8 cellular contexts compared by ENCODE assay signal in genomic region chr6:41732601-41733348, GRCh38. TPM values are rescaled to one million over a fixed set of nuclear protein-coding genes. Genes with fewer than 3 reads are reported as not detected.
DNase-seq lines count a peak whose midpoint lies in the region; ATAC-seq and TF ChIP-seq lines count a peak whose summit lies in the region.

No MANE protein-coding gene starts in this region.

- H3K4me3 ChIP-seq in tibial nerve = peak overlapping the region in 3 of 4 donors; percentile 82 to 88 (median 86)

- H3K4me1 ChIP-seq in tibial nerve = peaks cover 3 to 67% (median 39%) of the 10 kb centered on the region in 4 donors

- H3K36me3 Mint-ChIP-seq in WTC11 (no peaks in the 10 kb centered on the region), chondrocyte (ENCODE audit: low read depth) (no peaks in the 10 kb centered on the region), nephron progenitor cell (ENCODE audit: low read depth) (no peaks in the 10 kb centered on the region), mesothelial cell of epicardium (no peaks in the 10 kb centered on the region)

- no peak for TF ChIP-seq POLR2A in tibial nerve (IDR thresholded peaks at IDR 0.05)

- peaks cover 18% of the 10 kb centered on the region for H3K27me3 Mint-ChIP-seq in WTC11 (ENCODE audit: low read depth)
- H3K27me3 Mint-ChIP-seq in chondrocyte (ENCODE audit: low read depth) = no peaks in the 10 kb centered on the region
- peaks cover 24% of the 10 kb centered on the region for H3K27me3 Mint-ChIP-seq in nephron progenitor cell (ENCODE audit: low read depth, poor library complexity)
- H3K27me3 Mint-ChIP-seq in mesothelial cell of epicardium (ENCODE audit: low read depth) = peaks cover 25% of the 10 kb centered on the region

- H3K4me3 Mint-ChIP-seq in WTC11 (peak overlapping the region; percentile 86), chondrocyte (ENCODE audit: unreplicated experiment) (peak overlapping the region; percentile 84), nephron progenitor cell (peak overlapping the region; percentile 84), mesothelial cell of epicardium (no peak overlapping the region)

- TF ChIP-seq EP300 in tibial nerve (IDR thresholded peaks at IDR 0.05) = peak in 1 of 2 donors; percentile 9

- no peak overlapping the region for H3K27ac Mint-ChIP-seq in WTC11
- H3K27ac Mint-ChIP-seq in chondrocyte (ENCODE audit: unreplicated experiment) = peak overlapping the region; percentile 46
- H3K27ac Mint-ChIP-seq in nephron progenitor cell = no peak overlapping the region
- H3K27ac Mint-ChIP-seq in mesothelial cell of epicardium = no peak overlapping the region

- H3K36me3 ChIP-seq in tibial nerve = peaks cover 0 to 5% (median 0%) of the 10 kb centered on the region in 3 donors

- no peak for DNase-seq in WTC11 (ENCODE audit: low spot score)
- peak; percentile 41 for DNase-seq in chondrocyte (ENCODE audit: low spot score)
- DNase-seq in nephron progenitor cell = no peak
- DNase-seq in tibial nerve (ENCODE audit: low spot score in 2 of 2) = no peak
- DNase-seq in left lobe of liver (ENCODE audit: low spot score) = no peak
- DNase-seq in mesothelial cell of epicardium (ENCODE audit: low spot score in 2 of 2, unreplicated experiment in 2 of 2) = no peak

- H3K27me3 ChIP-seq in tibial nerve = no peaks in the 10 kb centered on the region

- TF ChIP-seq CTCF in WTC11 (IDR thresholded peaks at IDR 0.05) = no peak
- TF ChIP-seq CTCF in chondrocyte (IDR thresholded peaks at IDR 0.05) = no peak
- TF ChIP-seq CTCF in nephron progenitor cell (IDR thresholded peaks at IDR 0.05) = no peak
- no peak for TF ChIP-seq CTCF in tibial nerve (IDR thresholded peaks at IDR 0.05)
- TF ChIP-seq CTCF in mesothelial cell of epicardium (IDR thresholded peaks at IDR 0.05; ENCODE audit: unreplicated experiment) = no peak

- 54 to 56% methylated on average over 7 to 8 of the region's 8 CpGs for WGBS in tibial nerve, 2 donors

- no peaks in the 10 kb centered on the region for H3K9me3 ChIP-seq in tibial nerve

- POLR2A ChIA-PET in WTC11 (lab: Charles Lee) = interaction anchor here (1.0 kb wide), 1 partner anchor 16 kb away, joined by 3 read pairs; no protein-coding TSS in a partner anchor

- peaks cover 55% of the 10 kb centered on the region for H3K4me1 Mint-ChIP-seq in WTC11
- H3K4me1 Mint-ChIP-seq in chondrocyte (ENCODE audit: low read depth) = peaks cover 30% of the 10 kb centered on the region
- H3K4me1 Mint-ChIP-seq in nephron progenitor cell = peaks cover 26% of the 10 kb centered on the region
- peaks cover 7% of the 10 kb centered on the region for H3K4me1 Mint-ChIP-seq in mesothelial cell of epicardium

- CTCF ChIA-PET in WTC11 (lab: Charles Lee) = interaction anchor here (0.9 to 4.6 kb wide), 12 partner anchors 9 to 372 kb away, joined by 3 to 51 read pairs (median 8); partner anchors contain the start of genes BYSL, FRS3, MED20 and TOMM6

- H3K27ac ChIP-seq in tibial nerve = peak overlapping the region in 3 of 4 donors; percentile 96 to 98 (median 98)

- ATAC-seq in GM19023 (IDR thresholded peaks at IDR 0.05; ENCODE audit: unreplicated experiment) (peak; percentile 28), HG03066 (IDR thresholded peaks at IDR 0.05; ENCODE audit: low read depth, unreplicated experiment) (peak; percentile 44), WTC11 (no peak), left lobe of liver (no peak)

- no peaks in the 10 kb centered on the region for H3K9me3 Mint-ChIP-seq in WTC11
- H3K9me3 Mint-ChIP-seq in chondrocyte (ENCODE audit: low read depth) = no peaks in the 10 kb centered on the region
- H3K9me3 Mint-ChIP-seq in nephron progenitor cell = no peaks in the 10 kb centered on the region
- H3K9me3 Mint-ChIP-seq in mesothelial cell of epicardium = no peaks in the 10 kb centered on the region

TF ChIP-seq in WTC11, 78 proteins besides CTCF, POLR2A, EP300 and RAD21:
- TF ChIP-seq PRDM15 (CRISPR knock-in tag; IDR thresholded peaks at IDR 0.05) (peak; percentile 58; the same call in 1 of the 2 replicates), MLX (CRISPR knock-in tag; IDR thresholded peaks at IDR 0.05) (no peak), ZNF423 (CRISPR knock-in tag; IDR thresholded peaks at IDR 0.05) (peak; percentile 32; the same call in 1 of the 2 replicates), ATF1 (CRISPR knock-in tag; IDR thresholded peaks at IDR 0.05) (no peak)

RNA-seq across cellular contexts. Expression of gene TFEB, which starts 2.6 kb away (rescaled TPM):
- total RNA-seq in WTC11 (2021) (3.1 to 3.9 TPM (median 3.3 TPM) in 3 replicates), chondrocyte (10.7 to 12.4 TPM (median 11.6 TPM) in 3 replicates), tibial nerve (10 to 100 TPM; 19.2 to 28.8 (median 20.6) TPM), left lobe of liver (8.9 TPM), mesothelial cell of epicardium (3.2 to 4.4 TPM (median 3.8 TPM) in 3 replicates)

RNA-seq across cellular contexts. Expression of gene PGC, which starts 14.4 kb away (rescaled TPM):
- total RNA-seq in WTC11 (2021) (0.55 to 0.63 TPM (median 0.62 TPM) in 3 replicates), chondrocyte (not detected in 3 replicates), tibial nerve (not detected), left lobe of liver (0.63 TPM), mesothelial cell of epicardium (not detected in 3 replicates)

RNA-seq across cellular contexts. Expression of gene FRS3, which starts 46.9 kb away (rescaled TPM):
- 5.5 to 7.8 TPM (median 6.0 TPM) in 3 replicates for total RNA-seq in WTC11 (2021)
- 3.0 to 3.8 TPM (median 3.3 TPM) in 3 replicates for total RNA-seq in chondrocyte
- total RNA-seq in tibial nerve = 10 to 100 TPM in 2 of 4 donors, 1 to 10 TPM in 2; 4.4 to 11.4 (median 7.5) TPM
- 4.4 TPM for total RNA-seq in left lobe of liver
- total RNA-seq in mesothelial cell of epicardium = 5.8 to 6.8 TPM (median 6.3 TPM) in 3 replicates

RNA-seq across cellular contexts. Expression of gene PRICKLE4, which starts 47.8 kb away (rescaled TPM):
- total RNA-seq in WTC11 (2021) (0.50 to 1.5 TPM (median 0.82 TPM) in 3 replicates), chondrocyte (3.1 to 5.9 TPM (median 3.6 TPM) in 3 replicates), tibial nerve (10 to 100 TPM; 15.5 to 38.4 (median 23.0) TPM), left lobe of liver (7.3 TPM), mesothelial cell of epicardium (4.5 to 8.1 TPM (median 6.6 TPM) in 3 replicates)

RNA-seq across cellular contexts. Expression of gene TOMM6, which starts 54.7 kb away (rescaled TPM):
- total RNA-seq in WTC11 (2021) = 219 to 233 TPM (median 228 TPM) in 3 replicates
- total RNA-seq in chondrocyte = 96.1 to 129 TPM (median 97.6 TPM) in 3 replicates
- 100 to 1,000 TPM in 2 of 4 donors, 10 to 100 TPM in 2; 76.1 to 121 (median 99.8) TPM for total RNA-seq in tibial nerve
- 72.3 TPM for total RNA-seq in left lobe of liver
- 151 to 168 TPM (median 158 TPM) in 3 replicates for total RNA-seq in mesothelial cell of epicardium

Comparison
In these comparisons a context has a peak if more than half of its experiments do, and no peak if none do; other contexts are left out.
1. ATAC-seq: peak in GM19023 (single experiment) and HG03066 (single experiment); none in WTC11 (single experiment) and left lobe of liver (single experiment).